21 cellular contexts compared by ENCODE assay signal in the genomic region with DNA sequence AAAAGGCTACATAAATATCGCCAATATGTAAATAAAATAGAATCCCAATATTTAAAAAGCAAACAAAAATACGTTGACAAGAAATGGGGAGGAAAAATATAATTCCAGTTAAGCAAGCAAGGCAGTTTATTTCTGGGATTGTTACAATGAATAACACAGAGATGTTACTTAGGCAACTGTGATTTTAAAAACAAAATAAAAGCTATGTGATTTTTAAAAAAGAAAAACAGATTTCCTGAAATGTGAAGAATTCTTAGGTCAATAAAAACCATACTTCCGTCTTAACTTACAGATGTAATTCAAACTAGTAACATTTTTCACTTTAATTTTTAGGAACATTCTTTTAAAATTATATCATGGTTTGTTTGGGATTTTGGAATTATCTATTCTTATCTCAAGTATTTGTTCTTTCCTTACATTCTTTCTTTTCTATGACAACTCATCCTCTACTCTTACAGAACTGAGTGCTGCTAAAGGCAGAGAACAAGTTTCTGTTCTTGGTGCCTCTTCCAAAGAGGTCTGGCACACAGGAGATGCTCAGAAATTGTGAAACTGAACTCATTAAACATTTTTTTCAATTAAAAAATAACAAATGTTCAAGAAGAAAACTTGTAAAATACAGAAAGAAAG.
A peak's percentile ranks its signal among the peaks of the same experiment; 100 is the strongest.
DNase-seq lines count a peak whose midpoint lies in the region; ATAC-seq and TF ChIP-seq lines count a peak whose summit lies in the region.
"Had no signal": no experiment of that assay in that cellular context is flagged by ENCODE, and none has a peak within 500 bp of the region (broad histone marks: within the 10 kb centered on the region; RNA-seq: fewer than 3 reads in every experiment).

No MANE protein-coding gene starts in this region.

- TF ChIP-seq CTCF in fibroblast of the aortic adventitia (IDR thresholded peaks at IDR 0.05; ENCODE audit: insufficient read depth, low read length) (no peak), thoracic aorta (IDR thresholded peaks at IDR 0.05) (no peak)

- no peaks in the 10 kb centered on the region for H3K9me3 ChIP-seq in adipocyte (ENCODE audit: control insufficient read depth, low read length)
- H3K9me3 ChIP-seq in thoracic aorta, result no peaks in the 10 kb centered on the region
- H3K9me3 ChIP-seq: A549 had no signal

- no peak for DNase-seq in activated naive CD4-positive, alpha-beta T cell treated with anti-CD3 and anti-CD28 coated beads, Interleukin-2, amount 50 U/mL, for 72 hours (ENCODE audit: low spot score in 2 of 2)
- DNase-seq in adipocyte (ENCODE audit: low read depth) (peak; percentile 76), fibroblast of the aortic adventitia (ENCODE audit: low read depth) (peak; percentile 39), thoracic aorta (ENCODE audit: low spot score) (no peak), NCI-H2171 (lab: John Stamatoyannopoulos, UW) (no peak)
- DNase-seq: activated B cell treated with CpG ODN at 0.5 μM for 24 hours; CD4-positive, CD25-positive, alpha-beta regulatory T cell; DND-41; foreskin melanocyte; left cardiac atrium; NCI-H2029; NCI-H510A treated with DMSO at 0.1 percent for 48 hours had no signal

- H3K4me3 ChIP-seq in adipocyte (ENCODE audit: low read length) (peak overlapping the region; percentile 47), fibroblast of the aortic adventitia (ENCODE audit: low read depth, low read length) (no peak overlapping the region), thoracic aorta (no peak overlapping the region)
- H3K4me3 ChIP-seq: A549 had no signal

- no peaks in the 10 kb centered on the region for H3K9me3 Mint-ChIP-seq in activated naive CD4-positive, alpha-beta T cell treated with anti-CD3 and anti-CD28 coated beads, Interleukin-2, amount 50 U/mL, for 24 hours
- no peaks in the 10 kb centered on the region for H3K9me3 Mint-ChIP-seq in activated naive CD4-positive, alpha-beta T cell treated with anti-CD3 and anti-CD28 coated beads, Interleukin-2, amount 50 U/mL, for 72 hours
- H3K9me3 Mint-ChIP-seq: activated B cell treated with CpG ODN at 0.5 μM for 24 hours; CD4-positive, CD25-positive, alpha-beta regulatory T cell; stimulated activated memory B cell treated with anti-CD40 and anti-IgM and Interleukin-4, amounts not matched to agents 10 μg/mL and 1 μg/mL and 100 μg/mL, for 72 hours; T-helper 1 cell treated with Interleukin-12 subunit alpha and Interleukin-12 subunit beta and Interleukin-4 antibody, amounts not matched to agents 30 μg/mL and 1 μg/mL, for 36 hours had no signal

- H3K27me3 Mint-ChIP-seq in activated naive CD4-positive, alpha-beta T cell treated with anti-CD3 and anti-CD28 coated beads, Interleukin-2, amount 50 U/mL, for 24 hours, result no peaks in the 10 kb centered on the region
- H3K27me3 Mint-ChIP-seq: activated B cell treated with CpG ODN at 0.5 μM for 24 hours; CD4-positive, CD25-positive, alpha-beta regulatory T cell; stimulated activated memory B cell treated with anti-CD40 and anti-IgM and Interleukin-4, amounts not matched to agents 10 μg/mL and 1 μg/mL and 100 μg/mL, for 72 hours had no signal

- H3K4me3 Mint-ChIP-seq in activated naive CD4-positive, alpha-beta T cell treated with anti-CD3 and anti-CD28 coated beads, Interleukin-2, amount 50 U/mL, for 24 hours, result no peak overlapping the region
- H3K4me3 Mint-ChIP-seq: activated B cell treated with CpG ODN at 0.5 μM for 24 hours; CD4-positive, CD25-positive, alpha-beta regulatory T cell; stimulated activated memory B cell treated with anti-CD40 and anti-IgM and Interleukin-4, amounts not matched to agents 10 μg/mL and 1 μg/mL and 100 μg/mL, for 72 hours; T-helper 1 cell treated with Interleukin-12 subunit alpha and Interleukin-12 subunit beta and Interleukin-4 antibody, amounts not matched to agents 30 μg/mL and 1 μg/mL, for 36 hours had no signal

- H3K9ac ChIP-seq in adipocyte (ENCODE audit: low read length), result peak overlapping the region; percentile 44

- H3K4me1 ChIP-seq in adipocyte (ENCODE audit: control insufficient read depth, insufficient read depth, low read length) (peaks cover 13% of the 10 kb centered on the region), thoracic aorta (ENCODE audit: control insufficient read depth in 1 of 2, low read depth in 2 of 2) (peaks cover 8 to 15% of the 10 kb centered on the region in 2 donors)

- H3K27me3 ChIP-seq in adipocyte (replicated peaks; ENCODE audit: control insufficient read depth, insufficient read depth, low read length) (no peaks in the 10 kb centered on the region), thoracic aorta (replicated peaks; ENCODE audit: insufficient read depth) (no peaks in the 10 kb centered on the region)

- peaks cover 26% of the 10 kb centered on the region for H3K36me3 Mint-ChIP-seq in activated naive CD4-positive, alpha-beta T cell treated with anti-CD3 and anti-CD28 coated beads, Interleukin-2, amount 50 U/mL, for 24 hours
- peaks cover 11 to 39% of the 10 kb centered on the region in 2 donors for H3K36me3 Mint-ChIP-seq in activated naive CD4-positive, alpha-beta T cell treated with anti-CD3 and anti-CD28 coated beads, Interleukin-2, amount 50 U/mL, for 72 hours

- ATAC-seq in activated naive CD4-positive, alpha-beta T cell treated with anti-CD3 and anti-CD28 coated beads, Interleukin-2, amount 50 U/mL, for 72 hours, result no peak
- ATAC-seq in thoracic aorta (ENCODE audit: insufficient number of reproducible peaks, low FRiP score, low read depth), result no peak
- ATAC-seq in HG02870 (IDR thresholded peaks at IDR 0.05; ENCODE audit: unreplicated experiment), result no peak
- no peak for ATAC-seq in GM21515 (IDR thresholded peaks at IDR 0.05; ENCODE audit: unreplicated experiment)
- ATAC-seq: A549; HCT116; Right ventricle myocardium inferior; stimulated activated memory B cell treated with anti-CD40 and anti-IgM and Interleukin-4, amounts not matched to agents 10 μg/mL and 1 μg/mL and 100 μg/mL, for 72 hours had no signal

- peaks cover 27% of the 10 kb centered on the region for H3K36me3 ChIP-seq in adipocyte (ENCODE audit: control insufficient read depth, insufficient read depth, low read length, severe bottlenecking)
- no peaks in the 10 kb centered on the region for H3K36me3 ChIP-seq in thoracic aorta

- H3K4me1 Mint-ChIP-seq in activated naive CD4-positive, alpha-beta T cell treated with anti-CD3 and anti-CD28 coated beads, Interleukin-2, amount 50 U/mL, for 24 hours, result peaks cover 69% of the 10 kb centered on the region
- H3K4me1 Mint-ChIP-seq: activated B cell treated with CpG ODN at 0.5 μM for 24 hours; stimulated activated memory B cell treated with anti-CD40 and anti-IgM and Interleukin-4, amounts not matched to agents 10 μg/mL and 1 μg/mL and 100 μg/mL, for 72 hours had no signal

- peak overlapping the region; percentile 35 for H3K27ac Mint-ChIP-seq in activated naive CD4-positive, alpha-beta T cell treated with anti-CD3 and anti-CD28 coated beads, Interleukin-2, amount 50 U/mL, for 24 hours
- no peak overlapping the region for H3K27ac Mint-ChIP-seq in activated naive CD4-positive, alpha-beta T cell treated with anti-CD3 and anti-CD28 coated beads, Interleukin-2, amount 50 U/mL, for 72 hours
- H3K27ac Mint-ChIP-seq: activated B cell treated with CpG ODN at 0.5 μM for 24 hours; CD4-positive, CD25-positive, alpha-beta regulatory T cell; stimulated activated memory B cell treated with anti-CD40 and anti-IgM and Interleukin-4, amounts not matched to agents 10 μg/mL and 1 μg/mL and 100 μg/mL, for 72 hours; T-helper 1 cell treated with Interleukin-12 subunit alpha and Interleukin-12 subunit beta and Interleukin-4 antibody, amounts not matched to agents 30 μg/mL and 1 μg/mL, for 36 hours had no signal

- peak overlapping the region; percentile 57 to 60 for H3K27ac ChIP-seq in thoracic aorta
- H3K27ac ChIP-seq: A549, HL-60 had no signal

Comparison
In these comparisons a context has a peak if more than half of its experiments do, and no peak if none do; other contexts are left out.
1. DNase-seq: peak in adipocyte (single experiment) and fibroblast of the aortic adventitia (single experiment); none in activated naive CD4-positive, alpha-beta T cell treated with anti-CD3 and anti-CD28 coated beads, Interleukin-2, amount 50 U/mL, for 72 hours (0 of 2), thoracic aorta (single experiment) and NCI-H2171 (single experiment).